2 cellular contexts compared by ENCODE assay signal in the genomic region with DNA sequence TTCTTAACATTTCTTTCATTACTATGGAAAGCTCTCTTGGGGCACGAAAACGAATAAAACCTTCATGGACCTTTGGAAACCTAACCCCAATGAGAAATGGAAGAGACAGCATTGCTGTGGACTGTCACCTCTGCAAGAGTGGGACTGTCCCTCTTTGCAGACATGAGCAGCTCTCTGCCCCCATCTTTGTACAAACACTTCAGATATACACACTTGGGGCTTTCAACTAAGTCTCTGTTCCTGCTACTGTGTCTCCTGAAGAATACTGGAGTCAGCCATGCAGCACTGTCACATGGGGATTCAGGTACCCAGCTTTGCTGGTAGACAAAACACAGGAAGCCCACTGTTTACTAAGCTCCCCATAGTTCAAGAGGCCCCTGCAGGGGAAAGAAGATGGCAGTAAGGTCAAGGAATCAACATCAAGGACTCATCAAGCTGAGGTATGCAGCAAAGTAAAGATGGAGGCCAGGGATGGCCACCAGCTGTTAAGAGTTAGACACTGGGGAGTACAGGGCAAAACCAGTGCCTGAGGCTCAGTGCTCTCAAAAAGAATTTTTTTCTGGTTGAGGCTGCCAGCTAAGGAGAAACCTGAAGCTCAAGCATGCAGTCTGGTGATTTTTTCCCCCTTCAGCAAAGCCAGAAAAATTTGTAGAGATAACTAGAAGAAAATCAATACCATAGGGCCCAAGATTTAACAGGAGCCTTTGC. TPM values are rescaled to one million over a fixed set of nuclear protein-coding genes. Genes with fewer than 3 reads are reported as not detected.
"Had no signal": no experiment of that assay in that cellular context is flagged by ENCODE, and none has a peak within 500 bp of the region (broad histone marks: within the 10 kb centered on the region; RNA-seq: fewer than 3 reads in every experiment).

No MANE protein-coding gene starts in this region.

RNA-seq across cellular contexts. Expression of a gene that starts 31.7 kb away (rescaled TPM):
- total RNA-seq: left lobe of liver, thoracic aorta had no signal
